ENCODE assay signal across 8 cellular contexts in the genomic region with DNA sequence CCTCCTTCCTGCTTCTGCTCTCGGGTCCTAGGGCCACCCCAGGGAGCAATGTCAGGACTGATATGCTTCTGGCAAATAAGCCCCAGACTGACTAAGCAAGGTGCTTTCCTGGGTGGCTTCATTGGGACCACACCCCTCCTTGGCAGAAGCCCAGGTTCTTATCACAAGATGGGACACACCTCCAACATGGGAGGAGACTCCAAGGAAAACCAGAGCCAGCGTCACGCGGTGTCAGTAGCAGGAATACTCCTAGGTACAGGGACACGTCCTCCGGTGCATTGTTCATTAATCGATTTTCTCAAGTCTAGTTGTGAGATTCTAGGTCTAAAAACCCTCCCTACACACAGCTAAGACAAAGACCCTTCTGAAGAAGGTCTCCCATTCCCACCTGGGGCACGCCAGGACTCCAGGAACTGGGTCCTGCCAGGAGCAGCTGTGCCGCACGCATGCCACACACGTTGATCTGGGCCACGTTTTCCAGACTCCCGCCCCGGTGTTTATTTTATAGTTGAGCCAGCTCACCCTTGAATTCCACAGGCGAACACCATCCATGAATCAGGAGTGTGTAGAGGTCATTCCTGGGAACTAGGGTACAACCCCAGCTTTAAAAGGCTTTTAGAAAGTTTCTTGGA. TPM values are rescaled to one million over a fixed set of nuclear protein-coding genes. Genes with fewer than 3 reads are reported as not detected.
DNase-seq lines count a peak whose midpoint lies in the region; ATAC-seq and TF ChIP-seq lines count a peak whose summit lies in the region.

No MANE protein-coding gene starts in this region.

- no peaks in the 10 kb centered on the region for H4K20me1 ChIP-seq in mammary epithelial cell (ENCODE audit: insufficient read depth, low read length)

- H3K4me3 ChIP-seq in Caco-2 (ENCODE audit: low read depth, low read length) (peak overlapping the region; percentile 28), mammary epithelial cell (replicated peaks in 1 of 3; ENCODE audit: insufficient read depth in 1 of 3, low read depth in 2 of 3, low read length in 3 of 3) (no peak overlapping the region), WERI-Rb-1 (ENCODE audit: low read depth, low read length) (no peak overlapping the region)
- H3K4me3 ChIP-seq in naive thymus-derived CD4-positive, alpha-beta T cell (ENCODE audit: low read length): no peak overlapping the region

- ATAC-seq in HG02623 (IDR thresholded peaks at IDR 0.05; ENCODE audit: unreplicated experiment) (no peak), GM18498 (IDR thresholded peaks at IDR 0.05; ENCODE audit: unreplicated experiment) (no peak)
- ATAC-seq in naive thymus-derived CD4-positive, alpha-beta T cell: no peak

- H3K27ac Mint-ChIP-seq in Caco-2 (ENCODE audit: unreplicated experiment): peak overlapping the region; percentile 70
- peak overlapping the region; percentile 57 for H3K27ac Mint-ChIP-seq in nephron progenitor cell
- H3K27ac Mint-ChIP-seq in naive thymus-derived CD4-positive, alpha-beta T cell: no peak overlapping the region

- H3K36me3 ChIP-seq in Caco-2 (ENCODE audit: control insufficient read depth, insufficient read depth, low read length): no peaks in the 10 kb centered on the region
- no peaks in the 10 kb centered on the region for H3K36me3 ChIP-seq in mammary epithelial cell (ENCODE audit: insufficient read depth, low read length)
- H3K36me3 ChIP-seq in naive thymus-derived CD4-positive, alpha-beta T cell (ENCODE audit: control insufficient read depth in 2 of 3, insufficient read depth in 3 of 3, low read length in 3 of 3): no peaks in the 10 kb centered on the region
- H3K36me3 ChIP-seq in WERI-Rb-1: no peaks in the 10 kb centered on the region

- peak overlapping the region; percentile 65 for H3K27ac ChIP-seq in mammary epithelial cell (ENCODE audit: insufficient read depth, low read depth, low read length)
- H3K27ac ChIP-seq in naive thymus-derived CD4-positive, alpha-beta T cell (ENCODE audit: low read depth, low read length): no peak overlapping the region
- H3K27ac ChIP-seq in WERI-Rb-1: no peak overlapping the region

- WGBS in mammary epithelial cell (ENCODE audit: low coverage, missing lambda C conversion rate): 4% methylated on average over 8 of the region's 15 CpGs

- no peaks in the 10 kb centered on the region for H3K27me3 ChIP-seq in Caco-2 (replicated peaks; ENCODE audit: control insufficient read depth, insufficient read depth, low read length)
- H3K27me3 ChIP-seq in mammary epithelial cell (ENCODE audit: insufficient read depth, low read length): no peaks in the 10 kb centered on the region
- no peaks in the 10 kb centered on the region for H3K27me3 ChIP-seq in naive thymus-derived CD4-positive, alpha-beta T cell (ENCODE audit: control insufficient read depth in 2 of 2, insufficient read depth in 2 of 2, low read length in 2 of 2)
- no peaks in the 10 kb centered on the region for H3K27me3 ChIP-seq in WERI-Rb-1 (ENCODE audit: insufficient read depth, low read depth, severe bottlenecking)

- BruUV-seq in Caco-2 (replicated peaks; lab: Mats Ljungman, UMichigan) (TSS peak; percentile 99), mammary epithelial cell (replicated peaks; lab: Mats Ljungman, UMichigan) (no TSS peak)

- intact Hi-C loops in Caco-2 (cut with micrococcal nuclease; ENCODE audit: unreplicated experiment): no loop called here
- intact Hi-C loops in mammary epithelial cell (cut with micrococcal nuclease): no loop called here
- intact Hi-C loops in naive thymus-derived CD4-positive, alpha-beta T cell (cut with micrococcal nuclease): no loop called here

- H3K9ac ChIP-seq in mammary epithelial cell (ENCODE audit: insufficient read depth, low read length): peak overlapping the region; percentile 14

- CTCF ChIA-PET in Caco-2 (lab: Charles Lee) (interaction anchor here (1.7 kb wide), 1 partner anchor 31 kb away, joined by 7 read pairs; a partner anchor contains a TSS), mammary epithelial cell (lab: Charles Lee; ENCODE audit: low non-redundant PET) (no interaction called here)
- CTCF ChIA-PET in naive thymus-derived CD4-positive, alpha-beta T cell (lab: Charles Lee): no interaction called here

- H3K9me3 Mint-ChIP-seq in Caco-2 (ENCODE audit: unreplicated experiment) (no peaks in the 10 kb centered on the region), nephron progenitor cell (no peaks in the 10 kb centered on the region)
- H3K9me3 Mint-ChIP-seq in naive thymus-derived CD4-positive, alpha-beta T cell: no peaks in the 10 kb centered on the region

- H3K4me3 Mint-ChIP-seq in Caco-2 (ENCODE audit: unreplicated experiment) (peak overlapping the region; percentile 72), nephron progenitor cell (no peak overlapping the region)
- H3K4me3 Mint-ChIP-seq in naive thymus-derived CD4-positive, alpha-beta T cell: no peak overlapping the region

- dilution Hi-C loops in mammary epithelial cell (cut with HindIII; ENCODE audit: low sequenced_read_pairs): loop anchor here (5.0 kb wide), 1 partner anchor 41 kb away; a partner anchor contains a TSS

- peak; percentile 83 to 94 for DNase-seq in Caco-2
- DNase-seq in NCI-H2029 treated with DMSO at 0.1 percent for 48 hours (lab: John Stamatoyannopoulos, UW): peak; percentile 61
- DNase-seq in mammary epithelial cell: peak; percentile 65
- DNase-seq in nephron progenitor cell: no peak
- DNase-seq in naive thymus-derived CD4-positive, alpha-beta T cell: no peak
- no peak for DNase-seq in WERI-Rb-1

- H3K79me2 ChIP-seq in mammary epithelial cell (ENCODE audit: insufficient read depth, low read length): no peaks in the 10 kb centered on the region

- H3K4me1 ChIP-seq in Caco-2: peaks cover 15% of the 10 kb centered on the region
- peaks cover 37% of the 10 kb centered on the region for H3K4me1 ChIP-seq in mammary epithelial cell (ENCODE audit: insufficient read depth, low read length)
- no peaks in the 10 kb centered on the region for H3K4me1 ChIP-seq in naive thymus-derived CD4-positive, alpha-beta T cell (ENCODE audit: control insufficient read depth in 2 of 2, insufficient read depth in 2 of 2, low read length in 2 of 2)

- H3K4me2 ChIP-seq in mammary epithelial cell (ENCODE audit: insufficient read depth, low read depth, low read length): peak overlapping the region; percentile 54

- peak overlapping the region; percentile 79 for H2AFZ ChIP-seq in mammary epithelial cell (ENCODE audit: low read depth, low read length)

- TF ChIP-seq CTCF in Caco-2 (IDR thresholded peaks at IDR 0.05; ENCODE audit: insufficient read depth in 1 of 2, low read depth in 1 of 2, low read length in 1 of 2, severe bottlenecking in 1 of 2, unreplicated experiment in 1 of 2) (no peak), mammary epithelial cell (conservative IDR thresholded peaks at IDR 0.05 in 1 of 2, IDR thresholded peaks at IDR 0.05 in 1 of 2; ENCODE audit: extremely low read depth in 1 of 2, insufficient read depth in 1 of 2, low read depth in 1 of 2, low read length in 2 of 2) (no peak), nephron progenitor cell (IDR thresholded peaks at IDR 0.05) (no peak), WERI-Rb-1 (IDR thresholded peaks at IDR 0.05; ENCODE audit: low read depth, low read length) (no peak)

- no peaks in the 10 kb centered on the region for H3K4me1 Mint-ChIP-seq in Caco-2 (ENCODE audit: low read depth, unreplicated experiment)
- H3K4me1 Mint-ChIP-seq in nephron progenitor cell: peaks cover 47% of the 10 kb centered on the region
- peaks cover 0 to 4% (median 0%) of the 10 kb centered on the region in 7 donors for H3K4me1 Mint-ChIP-seq in naive thymus-derived CD4-positive, alpha-beta T cell

- no peaks in the 10 kb centered on the region for H3K27me3 Mint-ChIP-seq in Caco-2 (ENCODE audit: insufficient read depth, unreplicated experiment)
- H3K27me3 Mint-ChIP-seq in nephron progenitor cell (ENCODE audit: low read depth, poor library complexity): peaks cover 4% of the 10 kb centered on the region
- peaks cover 0 to 7% (median 0%) of the 10 kb centered on the region in 5 donors for H3K27me3 Mint-ChIP-seq in naive thymus-derived CD4-positive, alpha-beta T cell

- in situ Hi-C loops in mammary epithelial cell (cut with MboI; ENCODE audit: low sequenced_read_pairs in 2 of 2): no loop called here

- peaks cover 7% of the 10 kb centered on the region for H3K36me3 Mint-ChIP-seq in Caco-2 (ENCODE audit: insufficient read depth, unreplicated experiment)
- H3K36me3 Mint-ChIP-seq in nephron progenitor cell (ENCODE audit: low read depth): no peaks in the 10 kb centered on the region
- H3K36me3 Mint-ChIP-seq in naive thymus-derived CD4-positive, alpha-beta T cell: no peaks in the 10 kb centered on the region

- POLR2A ChIA-PET in Caco-2 (lab: Charles Lee): interaction anchor here (0.5 to 0.7 kb wide), 2 partner anchors 13 to 462 kb away, joined by 4 to 6 read pairs; no protein-coding TSS in a partner anchor
- POLR2A ChIA-PET in naive thymus-derived CD4-positive, alpha-beta T cell (lab: Charles Lee): no interaction called here

- H3K9me3 ChIP-seq in Caco-2 (no peaks in the 10 kb centered on the region), mammary epithelial cell (replicated peaks; ENCODE audit: insufficient read depth, low read length) (no peaks in the 10 kb centered on the region), WERI-Rb-1 (ENCODE audit: severe bottlenecking) (no peaks in the 10 kb centered on the region)
- H3K9me3 ChIP-seq in naive thymus-derived CD4-positive, alpha-beta T cell (ENCODE audit: control insufficient read depth in 2 of 3, low read length in 3 of 3): no peaks in the 10 kb centered on the region

RNA-seq across cellular contexts. Expression of a gene that starts 30.8 kb away (rescaled TPM):
- total RNA-seq in Caco-2 (2022) (20.1 and 21.3 TPM in 2 replicates), mammary epithelial cell (not detected)
- 0.44 TPM for polyA plus RNA-seq in mammary epithelial cell
- polyA minus RNA-seq in mammary epithelial cell: not detected
- total RNA-seq in naive thymus-derived CD4-positive, alpha-beta T cell: under 1 TPM in 2 of 5 experiments, not detected in 3; 0.20 to 0.34 TPM
- not detected for polyA plus RNA-seq in naive thymus-derived CD4-positive, alpha-beta T cell

RNA-seq across cellular contexts. Expression of a gene that starts 43.1 kb away (rescaled TPM):
- total RNA-seq in Caco-2 (2022) (9.7 and 10.8 TPM in 2 replicates), mammary epithelial cell (10 to 100 TPM in 1 of 2 donors, 1 to 10 TPM in 1; 3.3 to 16.6 TPM)
- 11.7 TPM for polyA plus RNA-seq in mammary epithelial cell
- 16.9 TPM for polyA minus RNA-seq in mammary epithelial cell
- 10 to 100 TPM; 26.9 to 52.4 (median 38.3) TPM for total RNA-seq in naive thymus-derived CD4-positive, alpha-beta T cell
- 1 to 10 TPM; 7.9 to 8.0 TPM for polyA plus RNA-seq in naive thymus-derived CD4-positive, alpha-beta T cell

Comparison
In these comparisons a context has a peak if more than half of its experiments do, and no peak if none do; other contexts are left out.
1. DNase-seq: peak in Caco-2 (2 of 2), NCI-H2029 treated with DMSO at 0.1 percent for 48 hours (single experiment) and mammary epithelial cell (single experiment); none in nephron progenitor cell (single experiment), naive thymus-derived CD4-positive, alpha-beta T cell (0 of 9) and WERI-Rb-1 (single experiment).
2. H3K27ac Mint-ChIP-seq: peak in Caco-2 (single experiment) and nephron progenitor cell (single experiment); none in naive thymus-derived CD4-positive, alpha-beta T cell (0 of 9).
3. RNA of a gene that starts 30.8 kb away (total RNA-seq): 20.1 to 21.3 TPM in Caco-2; not detected in mammary epithelial cell and 0.20 to 0.34 TPM in naive thymus-derived CD4-positive, alpha-beta T cell; every median in the first group is over 10 times any median in the second.